In the genomic region with DNA sequence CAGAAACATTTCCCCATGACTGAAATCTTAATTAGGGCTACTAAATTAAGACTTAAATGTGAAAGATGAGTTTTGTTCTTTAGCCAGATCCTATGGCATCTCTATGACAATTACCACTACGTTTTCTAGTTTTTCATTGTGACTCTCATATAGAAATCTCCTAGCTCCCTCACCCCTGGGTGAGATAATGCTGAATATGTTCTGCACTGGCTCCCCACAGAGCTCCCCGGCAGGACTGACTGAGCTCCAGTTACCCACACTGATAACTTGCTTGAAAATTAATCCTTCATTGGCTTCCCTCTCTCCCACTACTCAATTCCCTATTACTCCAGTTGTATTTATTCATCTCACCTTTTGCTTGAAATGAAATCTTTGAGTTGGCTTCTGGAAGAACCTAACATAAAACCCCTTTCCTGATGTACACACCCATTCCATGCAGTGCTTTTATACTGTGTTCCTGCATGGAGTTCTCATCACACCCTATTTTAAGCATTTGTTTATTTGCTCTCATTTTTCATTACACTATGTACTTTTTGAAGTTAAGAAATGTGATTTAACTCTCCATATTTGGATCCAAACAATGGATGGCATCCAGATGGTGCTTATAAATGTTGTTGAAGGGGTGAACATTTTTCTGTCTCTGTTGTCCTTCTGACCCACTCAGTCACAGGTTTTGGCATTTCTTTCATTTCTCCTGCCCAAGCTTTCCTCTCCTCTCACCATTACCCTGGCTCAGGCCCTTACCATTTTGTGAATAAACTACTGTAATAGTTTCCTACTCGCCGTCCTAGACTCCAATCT, we compare ENCODE assay signal across 15 cellular contexts.
DNase-seq lines count a peak whose midpoint lies in the region; ATAC-seq, FAIRE-seq and TF ChIP-seq lines count a peak whose summit lies in the region.
"Had no signal": no experiment of that assay in that cellular context is flagged by ENCODE, and none has a peak within 500 bp of the region (broad histone marks: within the 10 kb centered on the region; RNA-seq: fewer than 3 reads in every experiment).

No MANE protein-coding gene starts in this region.

- no peak overlapping the region for H3K4me2 ChIP-seq in Loucy (ENCODE audit: low read depth, low read length, poor library complexity, severe bottlenecking)

- no peaks in the 10 kb centered on the region for H3K27me3 Mint-ChIP-seq in dendritic cell treated with granulocyte-macrophage colony-stimulating factor and Interleukin-4, amounts not matched to agents 40 ng/mL and 50 ng/mL, for 4 days
- H3K27me3 Mint-ChIP-seq: CD4-positive, alpha-beta T cell had no signal

- H3K4me1 ChIP-seq in Loucy (ENCODE audit: insufficient read depth, low read length, poor library complexity, severe bottlenecking) (peaks cover 9% of the 10 kb centered on the region), lung (ENCODE audit: control insufficient read depth in 2 of 2, insufficient read depth in 2 of 2, low read length in 2 of 2) (peaks cover 0 to 6% of the 10 kb centered on the region in 2 donors), thoracic aorta (ENCODE audit: control insufficient read depth in 1 of 2, low read depth in 2 of 2) (peaks cover 15 to 31% of the 10 kb centered on the region in 2 donors)

- peak overlapping the region; percentile 33; the same call in 1 of the 2 replicates for H2AFZ ChIP-seq in Loucy (ENCODE audit: low read length)

- no peaks in the 10 kb centered on the region for H4K20me1 ChIP-seq in Loucy (ENCODE audit: insufficient read depth, low read length, poor library complexity, severe bottlenecking)

- WGBS in lung, 2 donors = 68 to 75% methylated on average over 4 of the region's 4 CpGs

- H3K27me3 ChIP-seq in Loucy (ENCODE audit: insufficient read depth, low read length, poor library complexity, severe bottlenecking) = no peaks in the 10 kb centered on the region
- no peaks in the 10 kb centered on the region for H3K27me3 ChIP-seq in lung (ENCODE audit: control insufficient read depth, insufficient read depth)
- H3K27me3 ChIP-seq in thoracic aorta (replicated peaks; ENCODE audit: insufficient read depth) = no peaks in the 10 kb centered on the region
- H3K27me3 ChIP-seq: neutrophil had no signal

- no peak for FAIRE-seq in H54 (lab: Jason Lieb, UNC)
- FAIRE-seq: K562, keratinocyte had no signal

- no peak overlapping the region for H3K4me3 Mint-ChIP-seq in dendritic cell treated with granulocyte-macrophage colony-stimulating factor and Interleukin-4, amounts not matched to agents 40 ng/mL and 50 ng/mL, for 4 days
- H3K4me3 Mint-ChIP-seq: CD4-positive, alpha-beta T cell had no signal

- H3K9me3 ChIP-seq in Loucy (ENCODE audit: insufficient read depth, low read depth, low read length) (no peaks in the 10 kb centered on the region), lung (ENCODE audit: control insufficient read depth in 2 of 2, insufficient read depth in 1 of 2, low read length in 1 of 2) (no peaks in the 10 kb centered on the region), thoracic aorta (no peaks in the 10 kb centered on the region)
- H3K9me3 ChIP-seq: neutrophil had no signal

- peaks cover 24% of the 10 kb centered on the region for H3K4me1 Mint-ChIP-seq in dendritic cell treated with granulocyte-macrophage colony-stimulating factor and Interleukin-4, amounts not matched to agents 40 ng/mL and 50 ng/mL, for 4 days (ENCODE audit: low read depth)

- no peaks in the 10 kb centered on the region for H3F3A ChIP-seq in Loucy (ENCODE audit: low read depth)

- H3K9me2 ChIP-seq in Loucy (replicated peaks; ENCODE audit: low read depth, low read length) = no peaks in the 10 kb centered on the region

- H3K27ac ChIP-seq in lung (ENCODE audit: low read depth in 1 of 2, low read length in 1 of 2) (peak overlapping the region in 1 of 2 donors; percentile 60), thoracic aorta (peak overlapping the region; percentile 61 to 73)
- H3K27ac ChIP-seq: neutrophil had no signal

- H3K4me3 ChIP-seq in Loucy (ENCODE audit: low read length, poor library complexity, severe bottlenecking) (no peak overlapping the region), lung (no peak overlapping the region), thoracic aorta (peak overlapping the region; percentile 12)
- H3K4me3 ChIP-seq: K562 had no signal

- intact Hi-C loops in dendritic cell treated with granulocyte-macrophage colony-stimulating factor and Interleukin-4, amounts not matched to agents 40 ng/mL and 50 ng/mL, for 4 days (cut with micrococcal nuclease) = loop anchor here (2.0 to 5.0 kb wide), 2 partner anchors 41 to 248 kb away; no protein-coding TSS in a partner anchor

- no peak for TF ChIP-seq POLR2A in H54 (IDR thresholded peaks at IDR 0.05; ENCODE audit: low read depth, low read length)

- H3K36me3 ChIP-seq in Loucy (ENCODE audit: insufficient read depth, low read length) = no peaks in the 10 kb centered on the region
- no peaks in the 10 kb centered on the region for H3K36me3 ChIP-seq in lung (ENCODE audit: control insufficient read depth in 2 of 2, insufficient read depth in 2 of 2, low read length in 2 of 2)
- no peaks in the 10 kb centered on the region for H3K36me3 ChIP-seq in thoracic aorta
- H3K36me3 ChIP-seq: neutrophil had no signal

- peaks cover 7% of the 10 kb centered on the region for H3K36me3 Mint-ChIP-seq in dendritic cell treated with granulocyte-macrophage colony-stimulating factor and Interleukin-4, amounts not matched to agents 40 ng/mL and 50 ng/mL, for 4 days (ENCODE audit: low read depth)

- peaks cover 11% of the 10 kb centered on the region for H3K9me3 Mint-ChIP-seq in dendritic cell treated with granulocyte-macrophage colony-stimulating factor and Interleukin-4, amounts not matched to agents 40 ng/mL and 50 ng/mL, for 4 days

- no peak overlapping the region for H3K9ac ChIP-seq in Loucy (ENCODE audit: low read depth, low read length, poor library complexity, severe bottlenecking)

- peak; percentile 21 for ATAC-seq in lung (ENCODE audit: insufficient read depth, low FRiP score)
- no peak for ATAC-seq in thoracic aorta (ENCODE audit: insufficient number of reproducible peaks, low FRiP score, low read depth)
- ATAC-seq in GM21528 (IDR thresholded peaks at IDR 0.05; ENCODE audit: low FRiP score, unreplicated experiment) = no peak
- no peak for ATAC-seq in GM21526 (IDR thresholded peaks at IDR 0.05; ENCODE audit: low FRiP score, unreplicated experiment)
- ATAC-seq: K562 had no signal

- no peak for DNase-seq in lung (ENCODE audit: low spot score)
- DNase-seq in thoracic aorta (ENCODE audit: low spot score) = no peak
- DNase-seq in H54 (ENCODE audit: insufficient read length, low spot score) = no peak
- no peak for DNase-seq in effector CD4-positive, alpha-beta T cell
- DNase-seq: activated CD4-positive, alpha-beta T cell treated with anti-CD3 and anti-CD28 coated beads for 4 hours; CD4-positive, alpha-beta T cell; NCI-H2081; stimulated activated CD4-positive, alpha-beta T cell treated with anti-CD3 and anti-CD28 coated beads, Interleukin-1b, Interleukin-23, amount 100 ng/mL, for 48 hours had no signal

- no peak for TF ChIP-seq CTCF in Loucy (conservative IDR thresholded peaks at IDR 0.05; ENCODE audit: low read length)
- TF ChIP-seq CTCF in lung (IDR thresholded peaks at IDR 0.05; ENCODE audit: control extremely low read depth, extremely low read depth) = no peak
- no peak for TF ChIP-seq CTCF in thoracic aorta (IDR thresholded peaks at IDR 0.05)

- no peaks in the 10 kb centered on the region for H3K79me2 ChIP-seq in Loucy (ENCODE audit: insufficient read depth, low read length)

- peak overlapping the region; percentile 92 for H3K27ac Mint-ChIP-seq in dendritic cell treated with granulocyte-macrophage colony-stimulating factor and Interleukin-4, amounts not matched to agents 40 ng/mL and 50 ng/mL, for 4 days
- H3K27ac Mint-ChIP-seq: CD4-positive, alpha-beta T cell had no signal
